21 cellular contexts compared by ENCODE assay signal in genomic region chr11:74030668-74031309, GRCh38.
DNase-seq lines count a peak whose midpoint lies in the region; ATAC-seq lines count a peak whose summit lies in the region.
"Had no signal": no experiment of that assay in that cellular context is flagged by ENCODE, and none has a peak within 500 bp of the region (broad histone marks: within the 10 kb centered on the region; RNA-seq: fewer than 3 reads in every experiment).

No MANE protein-coding gene starts in this region.

- no peak for ATAC-seq in stimulated activated naive CD8-positive, alpha-beta T cell treated with anti-CD3 and anti-CD28 coated beads, Interleukin-15, Interleukin-2, amounts not matched to agents 100 U/mL and 50 U/mL, for 24 hours
- no peak for ATAC-seq in HG03469 (IDR thresholded peaks at IDR 0.05; ENCODE audit: unreplicated experiment)
- ATAC-seq in HG03432 (IDR thresholded peaks at IDR 0.05; ENCODE audit: unreplicated experiment) = no peak
- no peak for ATAC-seq in HG02642 (IDR thresholded peaks at IDR 0.05; ENCODE audit: poor library complexity, unreplicated experiment)
- ATAC-seq: left colon had no signal

- H3K27me3 ChIP-seq in effector memory CD4-positive, alpha-beta T cell (replicated peaks; ENCODE audit: control insufficient read depth, insufficient read depth, low read length, poor library complexity, severe bottlenecking) = no peaks in the 10 kb centered on the region
- H3K27me3 ChIP-seq: cardiac muscle cell, dorsolateral prefrontal cortex, sigmoid colon, suprapubic skin had no signal

- peak overlapping the region; percentile 73 for H3K27ac Mint-ChIP-seq in stimulated activated naive CD8-positive, alpha-beta T cell treated with anti-CD3 and anti-CD28 coated beads, Interleukin-15, Interleukin-2, amounts not matched to agents 100 ng/mL and 50 ng/mL, for 24 hours
- H3K27ac Mint-ChIP-seq in T-helper 2 cell treated with Interferon-gamma antibody and Interleukin-4, amounts not matched to agents 5 μg/mL and 100 μg/mL, for 36 hours = peak overlapping the region; percentile 84

- peak overlapping the region; percentile 40 for H3K27ac ChIP-seq in effector memory CD4-positive, alpha-beta T cell (ENCODE audit: insufficient read depth, low read length, poor library complexity, severe bottlenecking)
- H3K27ac ChIP-seq: cardiac muscle cell, dorsolateral prefrontal cortex, HL-60, sigmoid colon, suprapubic skin had no signal

- H3K9me3 Mint-ChIP-seq in stimulated activated naive CD8-positive, alpha-beta T cell treated with anti-CD3 and anti-CD28 coated beads, Interleukin-15, Interleukin-2, amounts not matched to agents 100 ng/mL and 50 ng/mL, for 24 hours = no peaks in the 10 kb centered on the region
- H3K9me3 Mint-ChIP-seq in T-helper 2 cell treated with Interferon-gamma antibody and Interleukin-4, amounts not matched to agents 5 μg/mL and 100 μg/mL, for 36 hours = no peaks in the 10 kb centered on the region

- no peak for DNase-seq in stimulated activated naive CD8-positive, alpha-beta T cell treated with anti-CD3 and anti-CD28 coated beads, Interleukin-15, Interleukin-2, amounts not matched to agents 100 U/mL and 50 U/mL, for 24 hours
- DNase-seq in T-helper 2 cell treated with Interferon-gamma antibody and Interleukin-4, amounts not matched to agents 5 μg/mL and 100 μg/mL, for 36 hours (ENCODE audit: low spot score) = no peak
- DNase-seq in effector memory CD4-positive, alpha-beta T cell = no peak
- no peak for DNase-seq in stimulated activated CD4-positive, alpha-beta T cell treated with anti-CD3 and anti-CD28 coated beads, Interleukin-4, amount 100 ng/mL, for 24 hours
- DNase-seq: amniotic stem cell; dorsolateral prefrontal cortex; EL; HCEC 1CT; IMR-90; left colon; NCI-H187; sigmoid colon; stimulated activated CD4-positive, alpha-beta T cell treated with anti-CD3 and anti-CD28 coated beads, Interleukin-1b, Interleukin-23, amount 100 ng/mL, for 48 hours; SW 1271 had no signal

- no peaks in the 10 kb centered on the region for H3K9me3 ChIP-seq in effector memory CD4-positive, alpha-beta T cell (ENCODE audit: control insufficient read depth, low read length)
- H3K9me3 ChIP-seq: sigmoid colon, suprapubic skin had no signal

- no peaks in the 10 kb centered on the region for H3K27me3 Mint-ChIP-seq in stimulated activated naive CD8-positive, alpha-beta T cell treated with anti-CD3 and anti-CD28 coated beads, Interleukin-15, Interleukin-2, amounts not matched to agents 100 ng/mL and 50 ng/mL, for 24 hours
- H3K27me3 Mint-ChIP-seq in T-helper 2 cell treated with Interferon-gamma antibody and Interleukin-4, amounts not matched to agents 5 μg/mL and 100 μg/mL, for 36 hours (ENCODE audit: low read depth) = no peaks in the 10 kb centered on the region

- H3K4me3 ChIP-seq in effector memory CD4-positive, alpha-beta T cell (ENCODE audit: insufficient read depth, low read depth, low read length, poor library complexity, severe bottlenecking) = no peak overlapping the region
- H3K4me3 ChIP-seq: cardiac muscle cell, dorsolateral prefrontal cortex, sigmoid colon, suprapubic skin had no signal

- H3K36me3 ChIP-seq in effector memory CD4-positive, alpha-beta T cell (ENCODE audit: control insufficient read depth, insufficient read depth, low read length) = peaks cover 14% of the 10 kb centered on the region

- H3K4me3 Mint-ChIP-seq in stimulated activated naive CD8-positive, alpha-beta T cell treated with anti-CD3 and anti-CD28 coated beads, Interleukin-15, Interleukin-2, amounts not matched to agents 100 ng/mL and 50 ng/mL, for 24 hours = peak overlapping the region; percentile 16
- peak overlapping the region; percentile 58 for H3K4me3 Mint-ChIP-seq in T-helper 2 cell treated with Interferon-gamma antibody and Interleukin-4, amounts not matched to agents 5 μg/mL and 100 μg/mL, for 36 hours

- peaks cover 44% of the 10 kb centered on the region for H3K4me1 Mint-ChIP-seq in stimulated activated naive CD8-positive, alpha-beta T cell treated with anti-CD3 and anti-CD28 coated beads, Interleukin-15, Interleukin-2, amounts not matched to agents 100 ng/mL and 50 ng/mL, for 24 hours (ENCODE audit: low read depth)
- peaks cover 26% of the 10 kb centered on the region for H3K4me1 Mint-ChIP-seq in T-helper 2 cell treated with Interferon-gamma antibody and Interleukin-4, amounts not matched to agents 5 μg/mL and 100 μg/mL, for 36 hours (ENCODE audit: low read depth)

- peaks cover 4% of the 10 kb centered on the region for H3K4me1 ChIP-seq in effector memory CD4-positive, alpha-beta T cell (ENCODE audit: control insufficient read depth, insufficient read depth, low read length, poor library complexity, severe bottlenecking)
- H3K4me1 ChIP-seq: suprapubic skin had no signal

- H3K36me3 Mint-ChIP-seq in stimulated activated naive CD8-positive, alpha-beta T cell treated with anti-CD3 and anti-CD28 coated beads, Interleukin-15, Interleukin-2, amounts not matched to agents 100 ng/mL and 50 ng/mL, for 24 hours (ENCODE audit: low read depth) = peaks cover 67% of the 10 kb centered on the region
- H3K36me3 Mint-ChIP-seq in T-helper 2 cell treated with Interferon-gamma antibody and Interleukin-4, amounts not matched to agents 5 μg/mL and 100 μg/mL, for 36 hours (ENCODE audit: low read depth) = peaks cover 43% of the 10 kb centered on the region
